In the genomic region with DNA sequence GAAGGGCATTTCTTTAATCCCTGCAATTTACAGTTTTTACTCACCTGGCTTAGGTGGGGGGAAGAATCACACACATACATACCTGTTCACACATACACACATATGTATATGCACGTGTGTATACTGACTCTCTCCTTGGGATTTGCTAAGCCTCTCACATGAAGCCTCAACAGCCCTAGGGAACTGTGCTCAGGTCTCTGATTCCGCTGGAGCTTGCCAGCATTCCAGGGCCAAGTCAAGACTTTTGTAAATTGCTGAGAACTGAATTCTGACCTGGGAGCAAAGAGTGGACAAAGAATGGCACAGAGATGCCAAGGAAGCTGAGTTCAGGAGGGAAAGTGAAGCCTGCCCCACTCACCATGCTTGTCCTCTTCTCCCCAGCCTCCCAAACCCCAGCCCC, we compare ENCODE assay signal across 1 cellular context.
TF ChIP-seq lines count a peak whose summit lies in the region.

No MANE protein-coding gene starts in this region.

TF ChIP-seq in WTC11, 78 proteins besides CTCF, POLR2A, EP300 and RAD21 (continued from another document):
- TF ChIP-seq IRF2 (CRISPR knock-in tag; IDR thresholded peaks at IDR 0.05; ENCODE audit: borderline replicate concordance, low read depth): no peak
- TF ChIP-seq ZNF423 (CRISPR knock-in tag; IDR thresholded peaks at IDR 0.05): no peak
- no peak for TF ChIP-seq GRHL2 (CRISPR knock-in tag; IDR thresholded peaks at IDR 0.05; ENCODE audit: insufficient replicate concordance, severe bottlenecking)
- TF ChIP-seq FOXJ3 (CRISPR knock-in tag; IDR thresholded peaks at IDR 0.05; ENCODE audit: borderline replicate concordance): no peak
